ENCODE assay signal across 12 cellular contexts in the genomic region with DNA sequence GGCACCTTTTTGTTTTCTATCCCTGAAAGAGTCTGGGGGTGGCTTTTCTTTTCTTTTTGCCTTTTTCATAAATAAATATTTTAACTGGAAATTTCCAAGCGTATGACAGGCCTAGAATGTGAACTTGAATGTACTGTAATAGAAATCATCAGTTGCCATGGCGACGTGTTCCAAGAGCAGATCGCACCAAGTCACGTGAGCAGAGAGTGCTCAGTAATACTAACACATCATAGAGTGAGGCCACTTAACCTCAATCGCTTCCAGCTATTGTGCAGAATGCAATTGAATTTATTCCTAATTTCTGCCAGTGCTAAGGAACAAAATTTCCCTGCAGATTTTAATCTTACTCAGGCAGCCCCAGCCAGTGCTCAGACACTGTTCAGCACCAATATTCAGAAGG. TPM values are rescaled to one million over a fixed set of nuclear protein-coding genes. Genes with fewer than 3 reads are reported as not detected.
DNase-seq lines count a peak whose midpoint lies in the region; ATAC-seq, FAIRE-seq and TF ChIP-seq lines count a peak whose summit lies in the region.
"Had no signal": no experiment of that assay in that cellular context is flagged by ENCODE, and none has a peak within 500 bp of the region (broad histone marks: within the 10 kb centered on the region; RNA-seq: fewer than 3 reads in every experiment).

No MANE protein-coding gene starts in this region.

- no peak overlapping the region for H4K8ac ChIP-seq in neuronal stem cell (ENCODE audit: low read depth, low read length)

- intact Hi-C loops in HepG2 (cut with micrococcal nuclease; ENCODE audit: unreplicated experiment) (no loop called here), right lobe of liver (cut with DNase I) (no loop called here)

- FAIRE-seq in HepG2 (lab: Jason Lieb, UNC) (no peak), H54 (lab: Jason Lieb, UNC) (no peak)

- no peaks in the 10 kb centered on the region for H3K36me3 Mint-ChIP-seq in natural killer cell treated with Interleukin-12 subunit alpha and Interleukin-12 subunit beta and Interleukin-15 and Interleukin-18, amount 100 ng/mL, for 72 hours
- H3K36me3 Mint-ChIP-seq: CD8-positive, alpha-beta memory T cell had no signal

- no peak for ATAC-seq in HepG2
- ATAC-seq in right lobe of liver: no peak
- ATAC-seq in natural killer cell treated with Interleukin-12 subunit alpha and Interleukin-12 subunit beta and Interleukin-15 and Interleukin-18, amount 100 ng/mL, for 72 hours: no peak

- TF ChIP-seq CTCF in HepG2 (CRISPR knock-in tag; IDR thresholded peaks at IDR 0.05): no peak
- no peak for TF ChIP-seq CTCF in right lobe of liver (IDR thresholded peaks at IDR 0.05)
- TF ChIP-seq CTCF in RWPE1 (conservative IDR thresholded peaks at IDR 0.05; ENCODE audit: low read depth): no peak

- H3K9ac ChIP-seq in HepG2 (ENCODE audit: insufficient read depth, low read depth, low read length) (no peak overlapping the region), neuronal stem cell (ENCODE audit: low read depth, low read length, poor library complexity) (no peak overlapping the region)

- TF ChIP-seq EP300 in HepG2 (IDR thresholded peaks at IDR 0.05; ENCODE audit: low read depth in 2 of 2, low read length in 2 of 2) (no peak), HepG2 (CRISPR knock-in tag; IDR thresholded peaks at IDR 0.05; ENCODE audit: borderline replicate concordance) (no peak)

- H3K36me3 ChIP-seq in HepG2 (replicated peaks in 1 of 2; ENCODE audit: control insufficient read depth in 1 of 2, insufficient read depth in 2 of 2, low read length in 2 of 2): no peaks in the 10 kb centered on the region
- no peaks in the 10 kb centered on the region for H3K36me3 ChIP-seq in right lobe of liver
- no peaks in the 10 kb centered on the region for H3K36me3 ChIP-seq in neuronal stem cell (replicated peaks in 1 of 2; ENCODE audit: control insufficient read depth in 2 of 2, insufficient read depth in 2 of 2, low read length in 2 of 2)

- no peaks in the 10 kb centered on the region for H3K9me3 Mint-ChIP-seq in natural killer cell treated with Interleukin-12 subunit alpha and Interleukin-12 subunit beta and Interleukin-15 and Interleukin-18, amount 100 ng/mL, for 72 hours
- H3K9me3 Mint-ChIP-seq: activated T-helper 1 cell treated with anti-CD3 and anti-CD28 coated beads, Interleukin-12 subunit alpha, Interleukin-12 subunit beta, Interleukin-2, Interleukin-4 antibody, amounts not matched to agents 30 ng/mL and 10 ng/mL and 1 ng/mL, durations not matched to agents 14 hours and 24 hours and 36 hours; CD8-positive, alpha-beta memory T cell had no signal

- H3K4ac ChIP-seq in neuronal stem cell (ENCODE audit: low read length): no peak overlapping the region

- H2AK5ac ChIP-seq in neuronal stem cell (ENCODE audit: low read depth, low read length): no peak overlapping the region

- H3K4me1 Mint-ChIP-seq in natural killer cell treated with Interleukin-12 subunit alpha and Interleukin-12 subunit beta and Interleukin-15 and Interleukin-18, amount 100 ng/mL, for 72 hours (ENCODE audit: low read depth in 2 of 2): peaks cover 8 to 13% of the 10 kb centered on the region in 2 donors
- H3K4me1 Mint-ChIP-seq: CD8-positive, alpha-beta memory T cell had no signal

- H3K27ac Mint-ChIP-seq in natural killer cell treated with Interleukin-12 subunit alpha and Interleukin-12 subunit beta and Interleukin-15 and Interleukin-18, amount 100 ng/mL, for 72 hours: no peak overlapping the region
- H3K27ac Mint-ChIP-seq: activated T-helper 1 cell treated with anti-CD3 and anti-CD28 coated beads, Interleukin-12 subunit alpha, Interleukin-12 subunit beta, Interleukin-2, Interleukin-4 antibody, amounts not matched to agents 30 ng/mL and 10 ng/mL and 1 ng/mL, durations not matched to agents 14 hours and 24 hours and 36 hours; CD8-positive, alpha-beta memory T cell had no signal

- no peak overlapping the region for H3K18ac ChIP-seq in neuronal stem cell (ENCODE audit: low read length)

- 98% methylated on average over 6 of the region's 6 CpGs for WGBS in HepG2 (ENCODE audit: low lambda C conversion rate)
- 56% methylated on average over 6 of the region's 6 CpGs for WGBS in right lobe of liver (ENCODE audit: insufficient coverage, low coverage, low lambda C conversion rate, missing lambda C conversion rate)
- WGBS in neuronal stem cell (ENCODE audit: extremely low coverage in 2 of 2, insufficient read length in 2 of 2, insufficient replicate concordance in 1 of 2), 2 donors: no CpG with 5 or more reads among the region's 6 CpGs

- H3K79me1 ChIP-seq in neuronal stem cell (ENCODE audit: low read depth, low read length): no peaks in the 10 kb centered on the region

- no peaks in the 10 kb centered on the region for H4K20me1 ChIP-seq in HepG2 (ENCODE audit: insufficient read depth, low read length)

- peaks cover 3 to 12% of the 10 kb centered on the region in 2 donors for H3K27me3 Mint-ChIP-seq in natural killer cell treated with Interleukin-12 subunit alpha and Interleukin-12 subunit beta and Interleukin-15 and Interleukin-18, amount 100 ng/mL, for 72 hours

- H3K4me3 Mint-ChIP-seq in natural killer cell treated with Interleukin-12 subunit alpha and Interleukin-12 subunit beta and Interleukin-15 and Interleukin-18, amount 100 ng/mL, for 72 hours: no peak overlapping the region
- H3K4me3 Mint-ChIP-seq: activated T-helper 1 cell treated with anti-CD3 and anti-CD28 coated beads, Interleukin-12 subunit alpha, Interleukin-12 subunit beta, Interleukin-2, Interleukin-4 antibody, amounts not matched to agents 30 ng/mL and 10 ng/mL and 1 ng/mL, durations not matched to agents 14 hours and 24 hours and 36 hours; CD8-positive, alpha-beta memory T cell had no signal

- H3K9me3 ChIP-seq in HepG2 (ENCODE audit: low read length) (no peaks in the 10 kb centered on the region), right lobe of liver (no peaks in the 10 kb centered on the region), neuronal stem cell (replicated peaks in 1 of 2; ENCODE audit: control insufficient read depth in 2 of 2, insufficient read depth in 1 of 2, low read depth in 1 of 2, low read length in 2 of 2) (no peaks in the 10 kb centered on the region)

- H3K4me3 ChIP-seq in HepG2 (replicated peaks in 1 of 3; ENCODE audit: insufficient read depth in 1 of 3, low read depth in 2 of 3, low read length in 3 of 3) (no peak overlapping the region), right lobe of liver (no peak overlapping the region), neuronal stem cell (ENCODE audit: low read length in 2 of 2) (no peak overlapping the region)

- H3K4me1 ChIP-seq in HepG2 (ENCODE audit: insufficient read depth, low read length) (peaks cover 10% of the 10 kb centered on the region), right lobe of liver (no peaks in the 10 kb centered on the region), neuronal stem cell (ENCODE audit: control insufficient read depth in 2 of 2, insufficient read depth in 1 of 2, low read depth in 1 of 2, low read length in 2 of 2) (peaks cover 5 to 25% of the 10 kb centered on the region in 2 donors)

- no peak overlapping the region for H2BK15ac ChIP-seq in neuronal stem cell (ENCODE audit: low read length)

- no peak overlapping the region for H4K91ac ChIP-seq in neuronal stem cell (ENCODE audit: low read depth, low read length, poor library complexity)

- no peak overlapping the region for H2BK120ac ChIP-seq in neuronal stem cell (ENCODE audit: low read depth, low read length)

- no peak overlapping the region for H2BK5ac ChIP-seq in neuronal stem cell (ENCODE audit: low read length)

- H3K14ac ChIP-seq in neuronal stem cell (ENCODE audit: low read length): no peak overlapping the region

- DNase-seq in HepG2 (ENCODE audit: low spot score): no peak
- no peak for DNase-seq in right lobe of liver
- peak in 45 of 56 donors; percentile 9 to 91 (median 46) for DNase-seq in amygdala (lab: John Stamatoyannopoulos, UW)
- peak; percentile 94 for DNase-seq in iris pigment epithelial cell (ENCODE audit: low read depth)
- no peak for DNase-seq in natural killer cell treated with Interleukin-12 subunit alpha and Interleukin-12 subunit beta and Interleukin-15 and Interleukin-18, amount 100 ng/mL, for 72 hours (ENCODE audit: low spot score)
- DNase-seq in H54 (ENCODE audit: insufficient read length, low spot score): no peak
- no peak for DNase-seq in RWPE1 (ENCODE audit: low spot score)
- no peak for DNase-seq in neuronal stem cell (ENCODE audit: low spot score)
- DNase-seq: CD8-positive, alpha-beta memory T cell; SIG-M5; stimulated activated CD4-positive, alpha-beta T cell treated with anti-CD3 and anti-CD28 coated beads, Interleukin-1b, Interleukin-23, amount 100 ng/mL, for 48 hours had no signal

- H3K27ac ChIP-seq in HepG2 (ENCODE audit: extremely low read length, insufficient read depth, low read length): no peak overlapping the region
- no peak overlapping the region for H3K27ac ChIP-seq in right lobe of liver
- H3K27ac ChIP-seq in RWPE1: no peak overlapping the region
- no peak overlapping the region for H3K27ac ChIP-seq in neuronal stem cell (replicated peaks; ENCODE audit: low read length)

- H2AFZ ChIP-seq in HepG2 (ENCODE audit: low read length) (no peak overlapping the region), neuronal stem cell (ENCODE audit: low read length) (no peak overlapping the region)

- in situ Hi-C loops in HepG2 (cut with HindIII; ENCODE audit: extremely low pct_ligation_motif_present, low pct_unique_long_range_greater_than_20kb): no loop called here

- H2BK12ac ChIP-seq in neuronal stem cell (ENCODE audit: low read length): no peak overlapping the region

- H3K79me2 ChIP-seq in HepG2 (ENCODE audit: insufficient read depth, low read length): no peaks in the 10 kb centered on the region

- POLR2A ChIA-PET in HepG2 (lab: Yijun Ruan, JAX): no interaction called here
- POLR2A ChIA-PET in RWPE1 (lab: Yijun Ruan, JAX; ENCODE audit: low non-redundant PET): no interaction called here

- TF ChIP-seq POLR2A in HepG2 (IDR thresholded peaks at IDR 0.05; ENCODE audit: insufficient read depth in 1 of 2, low read depth in 2 of 2, low read length in 2 of 2) (no peak), right lobe of liver (IDR thresholded peaks at IDR 0.05) (no peak), H54 (IDR thresholded peaks at IDR 0.05; ENCODE audit: low read depth, low read length) (no peak)

- H3K4me2 ChIP-seq in HepG2 (ENCODE audit: low read depth, low read length): no peak overlapping the region
- H3K4me2 ChIP-seq in neuronal stem cell (ENCODE audit: insufficient read depth, low read length, poor library complexity, severe bottlenecking): no peak overlapping the region

- CTCF ChIA-PET in HepG2 (lab: Yijun Ruan, JAX; ENCODE audit: low intra/inter-chr PET ratio, low total read pairs): no interaction called here
- CTCF ChIA-PET in RWPE1 (lab: Yijun Ruan, JAX): interaction anchor here (0.5 kb wide), 1 partner anchor 98 kb away, joined by 3 read pairs; no protein-coding TSS in a partner anchor

- no peak overlapping the region for H3K23ac ChIP-seq in neuronal stem cell (ENCODE audit: low read depth, low read length, poor library complexity)

- TF ChIP-seq RAD21 in HepG2 (CRISPR knock-in tag; IDR thresholded peaks at IDR 0.05): no peak

- no peaks in the 10 kb centered on the region for H3K27me3 ChIP-seq in HepG2 (ENCODE audit: control insufficient read depth in 1 of 2, insufficient read depth in 2 of 2, low read length in 2 of 2)
- H3K27me3 ChIP-seq in right lobe of liver: no peaks in the 10 kb centered on the region
- no peaks in the 10 kb centered on the region for H3K27me3 ChIP-seq in neuronal stem cell (ENCODE audit: control insufficient read depth in 3 of 3, insufficient read depth in 3 of 3, low read depth in 1 of 3, low read length in 3 of 3)

- no TSS peak for BruUV-seq in HepG2 (replicated peaks; lab: Mats Ljungman, UMichigan)

RNA-seq across cellular contexts. Expression of a gene that starts 26.1 kb away (rescaled TPM):
- 2.4 and 3.8 TPM in 2 replicates for total RNA-seq in HepG2 (2016; rRNA removed; fragmentation: Illumina TruSeq; extraction: Trizol)
- 7.6 and 9.2 TPM in 2 replicates for total RNA-seq in HepG2 (2016; cell fraction: cytosol; rRNA removed; fragmentation: Illumina TruSeq; extraction: Trizol; ENCODE audit: low read depth)
- total RNA-seq in HepG2 (2016; cell fraction: insoluble cytoplasmic fraction; rRNA removed; fragmentation: Illumina TruSeq; extraction: Trizol): 1.8 and 2.7 TPM in 2 replicates
- total RNA-seq in HepG2 (2016; cell fraction: membrane; rRNA removed; fragmentation: Illumina TruSeq; extraction: Trizol): 4.4 and 4.7 TPM in 2 replicates
- 6.5 and 8.7 TPM in 2 replicates for total RNA-seq in HepG2 (2016; cell fraction: nucleus; rRNA removed; fragmentation: Illumina TruSeq; extraction: Trizol)
- 1.9 and 3.3 TPM in 2 replicates for polyA plus RNA-seq in HepG2 (2011; rRNA removed)
- polyA plus RNA-seq in HepG2 (2011; cell fraction: cytosol; rRNA removed): 0.44 and 0.67 TPM in 2 replicates
- 9.4 and 12.6 TPM in 2 replicates for polyA plus RNA-seq in HepG2 (2011; cell fraction: nucleus; rRNA removed)
- polyA plus RNA-seq in HepG2 (2012): 5.1 and 6.5 TPM in 2 replicates
- polyA plus RNA-seq in HepG2 (2016; cell fraction: cytosol; fragmentation: Illumina TruSeq; extraction: Trizol; ENCODE audit: low read depth): 0.15 and 0.28 TPM in 2 replicates
- 1.2 and 1.4 TPM in 2 replicates for polyA plus RNA-seq in HepG2 (2016; cell fraction: insoluble cytoplasmic fraction; fragmentation: Illumina TruSeq; extraction: Trizol; ENCODE audit: low read depth)
- polyA plus RNA-seq in HepG2 (2016; cell fraction: membrane; fragmentation: Illumina TruSeq; extraction: Trizol; ENCODE audit: low read depth): 0.42 and 0.77 TPM in 2 replicates
- 13.9 and 15.2 TPM in 2 replicates for polyA plus RNA-seq in HepG2 (2016; cell fraction: nucleus; fragmentation: Illumina TruSeq; extraction: Trizol; ENCODE audit: insufficient read depth, low read depth)
- polyA minus RNA-seq in HepG2 (2011; rRNA and poly(A)+ RNA removed; ENCODE audit: low replicate concordance): 3.4 and 3.8 TPM in 2 replicates
- polyA minus RNA-seq in HepG2 (2011; cell fraction: cytosol; rRNA and poly(A)+ RNA removed): 1.4 and 1.7 TPM in 2 replicates
- 19.1 and 20.5 TPM in 2 replicates for polyA minus RNA-seq in HepG2 (2011; cell fraction: nucleus; rRNA and poly(A)+ RNA removed)
- total RNA-seq in right lobe of liver: under 1 TPM in 4 of 6 experiments, not detected in 2; 0.09 to 0.53 (median 0.19) TPM
- under 1 TPM; 0.45 to 0.67 TPM for total RNA-seq in natural killer cell treated with Interleukin-12 subunit alpha and Interleukin-12 subunit beta and Interleukin-15 and Interleukin-18, amount 100 ng/mL, for 72 hours
- 1.5 TPM for polyA plus RNA-seq in neuronal stem cell (2013, experiment 1 of 2)
- 1.2 TPM for polyA plus RNA-seq in neuronal stem cell (2013, experiment 2 of 2)

Comparison
In these comparisons a context has a peak if more than half of its experiments do, and no peak if none do; other contexts are left out.
1. DNase-seq: peak in amygdala (45 of 56) and iris pigment epithelial cell (single experiment); none in HepG2 (single experiment), right lobe of liver (0 of 3), natural killer cell treated with Interleukin-12 subunit alpha and Interleukin-12 subunit beta and Interleukin-15 and Interleukin-18, amount 100 ng/mL, for 72 hours (single experiment), H54 (single experiment), RWPE1 (single experiment) and neuronal stem cell (single experiment).